In the genomic region with DNA sequence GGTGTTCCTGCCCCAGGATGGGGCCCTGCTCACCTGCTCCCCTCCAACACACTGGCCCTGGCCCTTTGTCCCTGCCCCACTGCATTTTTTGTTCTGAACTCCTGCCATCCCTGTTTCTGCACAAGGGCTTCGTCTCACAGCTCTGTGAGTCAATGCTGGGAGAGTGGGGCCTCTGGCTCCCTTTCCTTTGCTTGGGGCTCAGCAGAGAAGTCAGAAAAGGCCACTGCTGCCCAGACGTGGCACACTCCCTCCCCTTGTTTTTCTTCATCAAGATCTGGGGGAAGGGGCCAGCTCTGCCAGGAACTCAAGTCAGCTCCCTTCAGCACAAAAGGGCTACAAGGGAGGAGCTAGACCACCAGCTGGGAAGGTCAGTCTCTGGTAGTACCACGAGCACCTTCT, we compare ENCODE assay signal across 26 cellular contexts. TPM values are rescaled to one million over a fixed set of nuclear protein-coding genes. Genes with fewer than 3 reads are reported as not detected.
DNase-seq lines count a peak whose midpoint lies in the region; ATAC-seq and TF ChIP-seq lines count a peak whose summit lies in the region.
"Had no signal": no experiment of that assay in that cellular context is flagged by ENCODE, and none has a peak within 500 bp of the region (broad histone marks: within the 10 kb centered on the region; RNA-seq: fewer than 3 reads in every experiment).

No MANE protein-coding gene starts in this region.

- CTCF ChIA-PET in activated CD8-positive, alpha-beta T cell treated with anti-CD3 and anti-CD28 coated beads for 36 hours (lab: Charles Lee) = no interaction called here
- CTCF ChIA-PET in activated CD8-positive, alpha-beta T cell treated with anti-CD3 and anti-CD28 coated beads, Interleukin-2, amount 10 ng/mL, durations not matched to agents 7 days and 5 days (lab: Charles Lee) = interaction anchor here (1.1 to 1.5 kb wide), 3 partner anchors 8 to 59 kb away, joined by 3 to 4 read pairs (median 4); partner anchors contain the start of gene PROCA1

- intact Hi-C loops in activated CD8-positive, alpha-beta T cell treated with anti-CD3 and anti-CD28 coated beads for 36 hours (cut with micrococcal nuclease) = no loop called here
- intact Hi-C loops in lower leg skin (cut with DNase I; ENCODE audit: low total_unique reads) = no loop called here

- H3K36me3 Mint-ChIP-seq in activated CD8-positive, alpha-beta T cell treated with anti-CD3 and anti-CD28 coated beads for 36 hours (ENCODE audit: low read depth) = peaks cover 31% of the 10 kb centered on the region
- peaks cover 63% of the 10 kb centered on the region for H3K36me3 Mint-ChIP-seq in activated CD8-positive, alpha-beta T cell treated with anti-CD3 and anti-CD28 coated beads, Interleukin-2, amount 10 ng/mL, durations not matched to agents 7 days and 5 days (ENCODE audit: low read depth)
- peaks cover 54% of the 10 kb centered on the region for H3K36me3 Mint-ChIP-seq in brain

- H3K27ac ChIP-seq in layer of hippocampus (ENCODE audit: low read depth, low read length) = peak overlapping the region; percentile 84
- H3K27ac ChIP-seq: A549, foreskin keratinocyte, heart right ventricle had no signal

- peaks cover 48% of the 10 kb centered on the region for H3K36me3 ChIP-seq in H7 (replicated peaks; ENCODE audit: control insufficient read depth, insufficient read depth, low read length)

- H3K27me3 Mint-ChIP-seq in activated CD8-positive, alpha-beta T cell treated with anti-CD3 and anti-CD28 coated beads for 36 hours = no peaks in the 10 kb centered on the region
- no peaks in the 10 kb centered on the region for H3K27me3 Mint-ChIP-seq in activated CD8-positive, alpha-beta T cell treated with anti-CD3 and anti-CD28 coated beads, Interleukin-2, amount 10 ng/mL, durations not matched to agents 7 days and 5 days (ENCODE audit: low read depth)
- H3K27me3 Mint-ChIP-seq in brain = no peaks in the 10 kb centered on the region
- H3K27me3 Mint-ChIP-seq: activated CD4-positive, alpha-beta T cell treated with anti-CD3 and anti-CD28 coated beads for 36 hours; activated CD8-positive, alpha-beta memory T cell treated with anti-CD3 and anti-CD28 coated beads, Interleukin-2, amount 10 ng/mL, durations not matched to agents 7 days and 5 days; CD4-positive, alpha-beta memory T cell; type B pancreatic cell had no signal

- no peak for DNase-seq in activated CD8-positive, alpha-beta T cell treated with anti-CD3 and anti-CD28 coated beads for 36 hours
- DNase-seq in activated CD8-positive, alpha-beta T cell treated with anti-CD3 and anti-CD28 coated beads, Interleukin-2, amount 10 ng/mL, durations not matched to agents 7 days and 5 days = no peak
- DNase-seq in H7 (peak; percentile 47), NCI-H1092 (lab: John Stamatoyannopoulos, UW) (no peak), lower leg skin (ENCODE audit: low spot score in 2 of 2) (no peak), NCI-H128 (lab: John Stamatoyannopoulos, UW; ENCODE audit: unreplicated experiment) (no peak)
- DNase-seq: activated CD4-positive, alpha-beta T cell treated with anti-CD3 and anti-CD28 coated beads for 36 hours; activated CD8-positive, alpha-beta memory T cell treated with anti-CD3 and anti-CD28 coated beads, Interleukin-2, amount 10 ng/mL, durations not matched to agents 7 days and 5 days; CD4-positive, alpha-beta memory T cell; effector CD8-positive, alpha-beta T cell; foreskin keratinocyte; GOT3; heart right ventricle; kidney glomerular epithelial cell; NCI-H1417; NCI-H2227 treated with DMSO at 0.1 percent for 48 hours; stimulated activated CD4-positive, alpha-beta T cell treated with anti-CD3 and anti-CD28 coated beads, Interleukin-2, amount 100 ng/mL, for 48 hours had no signal

- no peak overlapping the region for H3K4me3 ChIP-seq in H7 (ENCODE audit: insufficient read depth, low read depth, low read length)
- no peak overlapping the region for H3K4me3 ChIP-seq in lower leg skin (ENCODE audit: low read depth, poor library complexity, severe bottlenecking)
- H3K4me3 ChIP-seq: A549, heart right ventricle, K562, lung had no signal

- ATAC-seq in activated CD8-positive, alpha-beta T cell treated with anti-CD3 and anti-CD28 coated beads for 36 hours = no peak
- no peak for ATAC-seq in activated CD8-positive, alpha-beta T cell treated with anti-CD3 and anti-CD28 coated beads, Interleukin-2, amount 10 ng/mL, durations not matched to agents 7 days and 5 days
- ATAC-seq: A549; activated CD4-positive, alpha-beta T cell treated with anti-CD3 and anti-CD28 coated beads for 36 hours; activated CD8-positive, alpha-beta memory T cell treated with anti-CD3 and anti-CD28 coated beads, Interleukin-2, amount 10 ng/mL, durations not matched to agents 7 days and 5 days; esophagus mucosa; foreskin keratinocyte; heart right ventricle; K562; right cardiac atrium had no signal

- no peaks in the 10 kb centered on the region for H3K9me3 Mint-ChIP-seq in activated CD8-positive, alpha-beta T cell treated with anti-CD3 and anti-CD28 coated beads for 36 hours
- no peaks in the 10 kb centered on the region for H3K9me3 Mint-ChIP-seq in activated CD8-positive, alpha-beta T cell treated with anti-CD3 and anti-CD28 coated beads, Interleukin-2, amount 10 ng/mL, durations not matched to agents 7 days and 5 days (ENCODE audit: insufficient read depth)
- H3K9me3 Mint-ChIP-seq in brain = peaks cover 0 to 4% (median 0%) of the 10 kb centered on the region in 5 experiments
- H3K9me3 Mint-ChIP-seq: CD4-positive, alpha-beta memory T cell; nephron; type B pancreatic cell had no signal

- no peaks in the 10 kb centered on the region for H3K4me1 Mint-ChIP-seq in activated CD8-positive, alpha-beta T cell treated with anti-CD3 and anti-CD28 coated beads for 36 hours (ENCODE audit: low read depth)
- H3K4me1 Mint-ChIP-seq in activated CD8-positive, alpha-beta T cell treated with anti-CD3 and anti-CD28 coated beads, Interleukin-2, amount 10 ng/mL, durations not matched to agents 7 days and 5 days (ENCODE audit: low read depth) = no peaks in the 10 kb centered on the region
- peaks cover 19% of the 10 kb centered on the region for H3K4me1 Mint-ChIP-seq in brain
- H3K4me1 Mint-ChIP-seq: activated CD8-positive, alpha-beta memory T cell treated with anti-CD3 and anti-CD28 coated beads, Interleukin-2, amount 10 ng/mL, durations not matched to agents 7 days and 5 days had no signal

- TF ChIP-seq POLR2A in lower leg skin (IDR thresholded peaks at IDR 0.05) = no peak

- H3K27me3 ChIP-seq in H7 (ENCODE audit: control insufficient read depth, insufficient read depth, low read length) = no peaks in the 10 kb centered on the region
- no peaks in the 10 kb centered on the region for H3K27me3 ChIP-seq in layer of hippocampus (ENCODE audit: control insufficient read depth, insufficient read depth, low read length)
- H3K27me3 ChIP-seq: foreskin keratinocyte, heart right ventricle had no signal

- peak overlapping the region; percentile 5 for H3K27ac Mint-ChIP-seq in activated CD8-positive, alpha-beta T cell treated with anti-CD3 and anti-CD28 coated beads for 36 hours
- H3K27ac Mint-ChIP-seq in activated CD8-positive, alpha-beta T cell treated with anti-CD3 and anti-CD28 coated beads, Interleukin-2, amount 10 ng/mL, durations not matched to agents 7 days and 5 days = no peak overlapping the region
- peak overlapping the region; percentile 45 to 98 (median 93) for H3K27ac Mint-ChIP-seq in brain
- H3K27ac Mint-ChIP-seq: activated CD4-positive, alpha-beta T cell treated with anti-CD3 and anti-CD28 coated beads for 36 hours; activated CD8-positive, alpha-beta memory T cell treated with anti-CD3 and anti-CD28 coated beads, Interleukin-2, amount 10 ng/mL, durations not matched to agents 7 days and 5 days had no signal

- no peak overlapping the region for H3K4me3 Mint-ChIP-seq in activated CD8-positive, alpha-beta T cell treated with anti-CD3 and anti-CD28 coated beads for 36 hours
- no peak overlapping the region for H3K4me3 Mint-ChIP-seq in activated CD8-positive, alpha-beta T cell treated with anti-CD3 and anti-CD28 coated beads, Interleukin-2, amount 10 ng/mL, durations not matched to agents 7 days and 5 days
- peak overlapping the region in 2 of 5 experiments; percentile 11 to 15 for H3K4me3 Mint-ChIP-seq in brain
- H3K4me3 Mint-ChIP-seq: activated CD4-positive, alpha-beta T cell treated with anti-CD3 and anti-CD28 coated beads for 36 hours; activated CD8-positive, alpha-beta memory T cell treated with anti-CD3 and anti-CD28 coated beads, Interleukin-2, amount 10 ng/mL, durations not matched to agents 7 days and 5 days; CD4-positive, alpha-beta memory T cell; nephron; type B pancreatic cell had no signal

- WGBS in lower leg skin, 2 donors = 67 to 77% methylated on average over 3 of the region's 3 CpGs

- POLR2A ChIA-PET in activated CD8-positive, alpha-beta T cell treated with anti-CD3 and anti-CD28 coated beads for 36 hours (lab: Charles Lee) = interaction anchor here (1.1 to 1.6 kb wide), 3 partner anchors 8 to 126 kb away, joined by 3 to 5 read pairs (median 3); partner anchors contain the start of gene ALDOC
- POLR2A ChIA-PET in activated CD8-positive, alpha-beta T cell treated with anti-CD3 and anti-CD28 coated beads, Interleukin-2, amount 10 ng/mL, durations not matched to agents 7 days and 5 days (lab: Charles Lee) = interaction anchor here (2.1 kb wide), 1 partner anchor 8 kb away, joined by 15 read pairs; the partner anchor contains the start of gene PROCA1

- no peak for TF ChIP-seq CTCF in activated CD8-positive, alpha-beta T cell treated with anti-CD3 and anti-CD28 coated beads for 36 hours (IDR thresholded peaks at IDR 0.05)
- TF ChIP-seq CTCF in brain (conservative IDR thresholded peaks at IDR 0.05) (no peak), lower leg skin (IDR thresholded peaks at IDR 0.05) (no peak)

RNA-seq across cellular contexts. Expression of gene PROCA1, which starts 8.9 kb away (rescaled TPM):
- 1 to 10 TPM; 5.0 to 5.1 TPM for total RNA-seq in activated CD8-positive, alpha-beta T cell treated with anti-CD3 and anti-CD28 coated beads for 36 hours
- 1 to 10 TPM; 5.3 to 6.1 TPM for total RNA-seq in activated CD8-positive, alpha-beta T cell treated with anti-CD3 and anti-CD28 coated beads, Interleukin-2, amount 10 ng/mL, durations not matched to agents 7 days and 5 days
- total RNA-seq in H7 (2014; rRNA removed; shearing (Covaris generic)) = 13.9 and 23.7 TPM in 2 replicates
- polyA plus RNA-seq in brain (ENCODE audit: insufficient read depth, low read depth, low replicate concordance) = 8.8 TPM
- 1 to 10 TPM in 3 of 4 donors, not detected in 1; 1.0 to 3.7 (median 3.3) TPM for total RNA-seq in lower leg skin

RNA-seq across cellular contexts. Expression of gene RAB34, which starts 14.9 kb away (rescaled TPM):
- 10 to 100 TPM in 1 of 2 experiments, 1 to 10 TPM in 1; 9.8 to 14.4 TPM for total RNA-seq in activated CD8-positive, alpha-beta T cell treated with anti-CD3 and anti-CD28 coated beads for 36 hours
- 10 to 100 TPM in 1 of 2 experiments, 1 to 10 TPM in 1; 10.0 to 12.7 TPM for total RNA-seq in activated CD8-positive, alpha-beta T cell treated with anti-CD3 and anti-CD28 coated beads, Interleukin-2, amount 10 ng/mL, durations not matched to agents 7 days and 5 days
- total RNA-seq in H7 (2014; rRNA removed; shearing (Covaris generic)) = 209 and 284 TPM in 2 replicates
- 41.9 TPM for polyA plus RNA-seq in brain (ENCODE audit: insufficient read depth, low read depth, low replicate concordance)
- 100 to 1,000 TPM in 2 of 4 donors, 10 to 100 TPM in 2; 76.6 to 138 (median 103) TPM for total RNA-seq in lower leg skin

RNA-seq across cellular contexts. Expression of gene RPL23A, which starts 17.0 kb away (rescaled TPM):
- 1,000 to 10,000 TPM; 2,633 to 2,644 TPM for total RNA-seq in activated CD8-positive, alpha-beta T cell treated with anti-CD3 and anti-CD28 coated beads for 36 hours
- 1,000 to 10,000 TPM; 1,988 to 2,040 TPM for total RNA-seq in activated CD8-positive, alpha-beta T cell treated with anti-CD3 and anti-CD28 coated beads, Interleukin-2, amount 10 ng/mL, durations not matched to agents 7 days and 5 days
- total RNA-seq in H7 (2014; rRNA removed; shearing (Covaris generic)) = 778 and 823 TPM in 2 replicates
- polyA plus RNA-seq in brain (ENCODE audit: insufficient read depth, low read depth, low replicate concordance) = 1,609 TPM
- 100 to 1,000 TPM; 538 to 966 (median 735) TPM for total RNA-seq in lower leg skin

RNA-seq across cellular contexts. Expression of gene TLCD1, which starts 23.3 kb away (rescaled TPM):
- 1 to 10 TPM; 6.5 to 8.7 TPM for total RNA-seq in activated CD8-positive, alpha-beta T cell treated with anti-CD3 and anti-CD28 coated beads for 36 hours
- 1 to 10 TPM; 2.8 to 3.0 TPM for total RNA-seq in activated CD8-positive, alpha-beta T cell treated with anti-CD3 and anti-CD28 coated beads, Interleukin-2, amount 10 ng/mL, durations not matched to agents 7 days and 5 days
- 15.6 and 21.4 TPM in 2 replicates for total RNA-seq in H7 (2014; rRNA removed; shearing (Covaris generic))
- 7.0 TPM for polyA plus RNA-seq in brain (ENCODE audit: insufficient read depth, low read depth, low replicate concordance)
- 10 to 100 TPM in 3 of 4 donors, 1 to 10 TPM in 1; 9.4 to 33.6 (median 23.5) TPM for total RNA-seq in lower leg skin

RNA-seq across cellular contexts. Expression of gene NEK8, which starts 25.8 kb away (rescaled TPM):
- 1 to 10 TPM; 3.6 to 3.9 TPM for total RNA-seq in activated CD8-positive, alpha-beta T cell treated with anti-CD3 and anti-CD28 coated beads for 36 hours
- 1 to 10 TPM; 4.8 to 5.0 TPM for total RNA-seq in activated CD8-positive, alpha-beta T cell treated with anti-CD3 and anti-CD28 coated beads, Interleukin-2, amount 10 ng/mL, durations not matched to agents 7 days and 5 days
- total RNA-seq in H7 (2014; rRNA removed; shearing (Covaris generic)) = 10.9 and 12.5 TPM in 2 replicates
- 2.1 TPM for polyA plus RNA-seq in brain (ENCODE audit: insufficient read depth, low read depth, low replicate concordance)
- total RNA-seq in lower leg skin = 1 to 10 TPM; 2.1 to 9.5 (median 4.4) TPM

Comparison
In these comparisons a context has a peak if more than half of its experiments do, and no peak if none do; other contexts are left out.
1. RNA of gene RAB34, which starts 14.9 kb away (total RNA-seq): 209 to 284 TPM in H7 and 76.6 to 138 TPM in lower leg skin; 9.8 to 14.4 TPM in activated CD8-positive, alpha-beta T cell treated with anti-CD3 and anti-CD28 coated beads for 36 hours and 10.0 to 12.7 TPM in activated CD8-positive, alpha-beta T cell treated with anti-CD3 and anti-CD28 coated beads, Interleukin-2, amount 10 ng/mL, durations not matched to agents 7 days and 5 days; every median in the first group is over 4 times any median in the second.